In genomic region chr1:115138271-115138670, GRCh38 we compare ENCODE assay signal across 1 cellular context.
TF ChIP-seq lines count a peak whose summit lies in the region.

No MANE protein-coding gene starts in this region.

TF ChIP-seq in IMR-90, 13 proteins besides CTCF, POLR2A, EP300 and RAD21:
- no peak for TF ChIP-seq MXI1 (IDR thresholded peaks at IDR 0.05; ENCODE audit: borderline replicate concordance, low read depth, low read length)
- TF ChIP-seq MAZ (IDR thresholded peaks at IDR 0.05; ENCODE audit: borderline replicate concordance, low read depth, low read length), result no peak
- TF ChIP-seq MAFK (IDR thresholded peaks at IDR 0.05; ENCODE audit: low read depth, low read length), result no peak
- TF ChIP-seq NFE2L2 (IDR thresholded peaks at IDR 0.05; ENCODE audit: low read depth, low read length), result no peak
- no peak for TF ChIP-seq SMC3 (IDR thresholded peaks at IDR 0.05; ENCODE audit: low read depth, low read length)
- no peak for TF ChIP-seq RFX5 (IDR thresholded peaks at IDR 0.05; ENCODE audit: low read depth, low read length)
- no peak for TF ChIP-seq CHD1 (IDR thresholded peaks at IDR 0.05; ENCODE audit: low read depth, low read length)
- TF ChIP-seq BHLHE40 (IDR thresholded peaks at IDR 0.05; ENCODE audit: low read depth, low read length), result no peak
- no peak for TF ChIP-seq USF2 (IDR thresholded peaks at IDR 0.05; ENCODE audit: low read depth, low read length)
- no peak for TF ChIP-seq FOS (IDR thresholded peaks at IDR 0.05; ENCODE audit: low read depth, low read length)
- TF ChIP-seq ELK1 (IDR thresholded peaks at IDR 0.05; ENCODE audit: borderline replicate concordance, low read depth, low read length), result no peak
- TF ChIP-seq CEBPB (IDR thresholded peaks at IDR 0.05; ENCODE audit: low read depth, low read length), result no peak
- no peak for TF ChIP-seq RCOR1 (IDR thresholded peaks at IDR 0.05; ENCODE audit: insufficient replicate concordance, low read length)
